13 cellular contexts compared by ENCODE assay signal in genomic region chr1:9658186-9658585, GRCh38. TPM values are rescaled to one million over a fixed set of nuclear protein-coding genes. Genes with fewer than 3 reads are reported as not detected.
A peak's percentile ranks its signal among the peaks of the same experiment; 100 is the strongest.
DNase-seq lines count a peak whose midpoint lies in the region; ATAC-seq and TF ChIP-seq lines count a peak whose summit lies in the region.
"Had no signal": no experiment of that assay in that cellular context is flagged by ENCODE, and none has a peak within 500 bp of the region (broad histone marks: within the 10 kb centered on the region; RNA-seq: fewer than 3 reads in every experiment).

No MANE protein-coding gene starts in this region.

- no peaks in the 10 kb centered on the region for H3K9me3 Mint-ChIP-seq in CD4-positive, CD25-positive, alpha-beta regulatory T cell
- H3K9me3 Mint-ChIP-seq in activated CD4-positive, alpha-beta memory T cell treated with anti-CD3 and anti-CD28 coated beads, Interleukin-2, amount 10 ng/mL, durations not matched to agents 7 days and 5 days, result no peaks in the 10 kb centered on the region
- no peaks in the 10 kb centered on the region for H3K9me3 Mint-ChIP-seq in memory B cell

- peaks cover 23% of the 10 kb centered on the region for H3K36me3 ChIP-seq in CD4-positive, CD25-positive, alpha-beta regulatory T cell (ENCODE audit: control insufficient read depth, insufficient read depth, low read length)
- peaks cover 0 to 14% (median 0%) of the 10 kb centered on the region in 9 donors for H3K36me3 ChIP-seq in heart left ventricle
- H3K36me3 ChIP-seq: MG63, transverse colon had no signal

- POLR2A ChIA-PET in activated CD4-positive, alpha-beta memory T cell treated with anti-CD3 and anti-CD28 coated beads, Interleukin-2, amount 10 ng/mL, durations not matched to agents 7 days and 5 days (lab: Charles Lee), result interaction anchor here (0.9 to 1.7 kb wide), 3 partner anchors 16 to 31 kb away, joined by 4 read pairs; no protein-coding TSS in a partner anchor

- H3K9me3 ChIP-seq in CD4-positive, CD25-positive, alpha-beta regulatory T cell (ENCODE audit: control insufficient read depth in 2 of 2, low read length in 2 of 2), result no peaks in the 10 kb centered on the region
- H3K9me3 ChIP-seq in heart left ventricle, result no peaks in the 10 kb centered on the region
- H3K9me3 ChIP-seq: MG63, transverse colon had no signal

- 78 to 89% (median 82%) methylated on average over 4 of the region's 4 CpGs for WGBS in heart left ventricle, 4 donors

- no peaks in the 10 kb centered on the region for H3K27me3 ChIP-seq in CD4-positive, CD25-positive, alpha-beta regulatory T cell (ENCODE audit: control insufficient read depth, insufficient read depth, low read length)
- peaks cover 0 to 8% (median 0%) of the 10 kb centered on the region in 9 donors for H3K27me3 ChIP-seq in heart left ventricle
- H3K27me3 ChIP-seq: MG63 had no signal

- CTCF ChIA-PET in activated CD4-positive, alpha-beta memory T cell treated with anti-CD3 and anti-CD28 coated beads, Interleukin-2, amount 10 ng/mL, durations not matched to agents 7 days and 5 days (lab: Charles Lee), result interaction anchor here (0.6 to 1.4 kb wide), 3 partner anchors 26 to 61 kb away, joined by 3 to 9 read pairs (median 3); no protein-coding TSS in a partner anchor

- TF ChIP-seq POLR2A in heart left ventricle (IDR thresholded peaks at IDR 0.05), result no peak

- intact Hi-C loops in heart left ventricle (cut with DNase I), result no loop called here

- no peak overlapping the region for H3K4me3 ChIP-seq in CD4-positive, CD25-positive, alpha-beta regulatory T cell (ENCODE audit: low read depth, low read length)
- H3K4me3 ChIP-seq in GM12865 (ENCODE audit: low read depth, low read length) (no peak overlapping the region), heart left ventricle (no peak overlapping the region)
- H3K4me3 ChIP-seq: MG63, transverse colon had no signal

- H3K4me3 Mint-ChIP-seq in CD4-positive, CD25-positive, alpha-beta regulatory T cell, result peak overlapping the region; percentile 27 to 83 (median 52)
- no peak overlapping the region for H3K4me3 Mint-ChIP-seq in activated CD4-positive, alpha-beta memory T cell treated with anti-CD3 and anti-CD28 coated beads, Interleukin-2, amount 10 ng/mL, durations not matched to agents 7 days and 5 days
- H3K4me3 Mint-ChIP-seq in memory B cell, result peak overlapping the region; percentile 61

- H3K4me1 ChIP-seq in CD4-positive, CD25-positive, alpha-beta regulatory T cell (ENCODE audit: control insufficient read depth, insufficient read depth, low read length, poor library complexity, severe bottlenecking), result peaks cover 59% of the 10 kb centered on the region
- peaks cover 0 to 51% (median 0%) of the 10 kb centered on the region in 12 donors for H3K4me1 ChIP-seq in heart left ventricle
- H3K4me1 ChIP-seq: transverse colon had no signal

- H3K27ac ChIP-seq in CD4-positive, CD25-positive, alpha-beta regulatory T cell (ENCODE audit: insufficient read depth, low read length, poor library complexity, severe bottlenecking), result peak overlapping the region; percentile 8
- no peak overlapping the region for H3K27ac ChIP-seq in heart left ventricle
- H3K27ac ChIP-seq: transverse colon had no signal

- peaks cover 6 to 87% (median 66%) of the 10 kb centered on the region in 4 donors for H3K4me1 Mint-ChIP-seq in CD4-positive, CD25-positive, alpha-beta regulatory T cell
- H3K4me1 Mint-ChIP-seq in activated CD4-positive, alpha-beta memory T cell treated with anti-CD3 and anti-CD28 coated beads, Interleukin-2, amount 10 ng/mL, durations not matched to agents 7 days and 5 days, result peaks cover 74% of the 10 kb centered on the region
- H3K4me1 Mint-ChIP-seq in memory B cell, result peaks cover 65% of the 10 kb centered on the region

- H3K27me3 Mint-ChIP-seq in CD4-positive, CD25-positive, alpha-beta regulatory T cell, result peaks cover 9% of the 10 kb centered on the region
- H3K27me3 Mint-ChIP-seq in activated CD4-positive, alpha-beta memory T cell treated with anti-CD3 and anti-CD28 coated beads, Interleukin-2, amount 10 ng/mL, durations not matched to agents 7 days and 5 days, result no peaks in the 10 kb centered on the region
- no peaks in the 10 kb centered on the region for H3K27me3 Mint-ChIP-seq in memory B cell

- DNase-seq in CD4-positive, CD25-positive, alpha-beta regulatory T cell, result no peak
- peak; percentile 65 for DNase-seq in GM12865 (ENCODE audit: low read depth)
- no peak for DNase-seq in activated CD4-positive, alpha-beta memory T cell treated with anti-CD3 and anti-CD28 coated beads, Interleukin-2, amount 10 ng/mL, durations not matched to agents 7 days and 5 days
- no peak for DNase-seq in memory B cell (ENCODE audit: low spot score in 2 of 2)
- no peak for DNase-seq in NCI-H345 treated with DMSO at 0.1 percent for 48 hours (lab: John Stamatoyannopoulos, UW; ENCODE audit: unreplicated experiment)
- no peak for DNase-seq in heart left ventricle
- DNase-seq: hypothalamus, left colon, MG63, NCI-H2081, transverse colon had no signal

- no peak for TF ChIP-seq CTCF in GM12865 (IDR thresholded peaks at IDR 0.05; ENCODE audit: insufficient read depth, low read depth, low read length, missing control alignments)
- no peak for TF ChIP-seq CTCF in heart left ventricle (IDR thresholded peaks at IDR 0.05)

- H3K27ac Mint-ChIP-seq in CD4-positive, CD25-positive, alpha-beta regulatory T cell, result peak overlapping the region in 2 of 3 donors; percentile 55 to 71
- peak overlapping the region; percentile 62 for H3K27ac Mint-ChIP-seq in activated CD4-positive, alpha-beta memory T cell treated with anti-CD3 and anti-CD28 coated beads, Interleukin-2, amount 10 ng/mL, durations not matched to agents 7 days and 5 days
- peak overlapping the region; percentile 94 for H3K27ac Mint-ChIP-seq in memory B cell

- H3K36me3 Mint-ChIP-seq in CD4-positive, CD25-positive, alpha-beta regulatory T cell, result peaks cover 20% of the 10 kb centered on the region
- peaks cover 63% of the 10 kb centered on the region for H3K36me3 Mint-ChIP-seq in activated CD4-positive, alpha-beta memory T cell treated with anti-CD3 and anti-CD28 coated beads, Interleukin-2, amount 10 ng/mL, durations not matched to agents 7 days and 5 days (ENCODE audit: low read depth)
- peaks cover 11% of the 10 kb centered on the region for H3K36me3 Mint-ChIP-seq in memory B cell

- ATAC-seq in CD4-positive, CD25-positive, alpha-beta regulatory T cell (ENCODE audit: low read depth in 2 of 2), result no peak
- ATAC-seq in memory B cell (ENCODE audit: low read depth) (no peak), GM18907 (IDR thresholded peaks at IDR 0.05; ENCODE audit: unreplicated experiment) (no peak), heart left ventricle (no peak)
- ATAC-seq: left colon, Right ventricle myocardium inferior had no signal

RNA-seq across cellular contexts. Expression of gene PIK3CD, which starts 6.7 kb away (rescaled TPM):
- total RNA-seq in CD4-positive, CD25-positive, alpha-beta regulatory T cell, result 187 TPM
- 10 to 100 TPM; 47.3 to 63.2 (median 52.5) TPM for polyA plus RNA-seq in CD4-positive, CD25-positive, alpha-beta regulatory T cell
- 100 to 1,000 TPM; 211 to 214 TPM for total RNA-seq in activated CD4-positive, alpha-beta memory T cell treated with anti-CD3 and anti-CD28 coated beads, Interleukin-2, amount 10 ng/mL, durations not matched to agents 7 days and 5 days
- total RNA-seq in heart left ventricle, result 10 to 100 TPM in 3 of 9 donors, 1 to 10 TPM in 6; 2.3 to 18.8 (median 4.4) TPM
- polyA plus RNA-seq in heart left ventricle, result 1 to 10 TPM; 1.9 to 2.0 TPM
